In genomic region chr16:84753412-84754325, GRCh38 we compare ENCODE assay signal across 9 cellular contexts. TPM values are rescaled to one million over a fixed set of nuclear protein-coding genes. Genes with fewer than 3 reads are reported as not detected.
DNase-seq lines count a peak whose midpoint lies in the region; ATAC-seq and TF ChIP-seq lines count a peak whose summit lies in the region.
"Had no signal": no experiment of that assay in that cellular context is flagged by ENCODE, and none has a peak within 500 bp of the region (broad histone marks: within the 10 kb centered on the region; RNA-seq: fewer than 3 reads in every experiment).

No MANE protein-coding gene starts in this region.

- H3K4me3 Mint-ChIP-seq in activated T-helper 17 cell treated with anti-CD3 and anti-CD28 coated beads, Interleukin-2, amount 50 U/mL, for 72 hours = peak overlapping the region; percentile 61
- H3K4me3 Mint-ChIP-seq in mesothelial cell of epicardium = no peak overlapping the region

- H3K4me2 ChIP-seq in BLaER1 = peak overlapping the region; percentile 68

- DNase-seq in GM13977 (ENCODE audit: low spot score) (no peak), mesothelial cell of epicardium (ENCODE audit: low spot score in 2 of 2, unreplicated experiment in 2 of 2) (no peak), ecto neural progenitor cell (ENCODE audit: low spot score) (no peak)
- DNase-seq in activated CD4-positive, alpha-beta T cell treated with anti-CD3 and anti-CD28 coated beads, Interleukin-2, amount 50 U/mL, for 4 hours = no peak

- H3K27ac ChIP-seq in BLaER1 = no peak overlapping the region
- H3K27ac ChIP-seq: tibial artery had no signal

- no peaks in the 10 kb centered on the region for H3K9me3 Mint-ChIP-seq in activated T-helper 17 cell treated with anti-CD3 and anti-CD28 coated beads, Interleukin-2, amount 50 U/mL, for 72 hours
- H3K9me3 Mint-ChIP-seq in mesothelial cell of epicardium = no peaks in the 10 kb centered on the region

- H3K27me3 Mint-ChIP-seq in activated T-helper 17 cell treated with anti-CD3 and anti-CD28 coated beads, Interleukin-2, amount 50 U/mL, for 72 hours = no peaks in the 10 kb centered on the region
- H3K27me3 Mint-ChIP-seq in mesothelial cell of epicardium (ENCODE audit: low read depth) = no peaks in the 10 kb centered on the region

- peaks cover 68% of the 10 kb centered on the region for H3K4me1 Mint-ChIP-seq in activated T-helper 17 cell treated with anti-CD3 and anti-CD28 coated beads, Interleukin-2, amount 50 U/mL, for 72 hours
- H3K4me1 Mint-ChIP-seq in mesothelial cell of epicardium = peaks cover 38% of the 10 kb centered on the region

- H3K36me3 Mint-ChIP-seq in activated T-helper 17 cell treated with anti-CD3 and anti-CD28 coated beads, Interleukin-2, amount 50 U/mL, for 72 hours (ENCODE audit: low read depth) = peaks cover 63% of the 10 kb centered on the region
- H3K36me3 Mint-ChIP-seq in mesothelial cell of epicardium = peaks cover 3% of the 10 kb centered on the region

- peaks cover 100% of the 10 kb centered on the region for H4K20me1 ChIP-seq in BLaER1

- H3K9me3 ChIP-seq in BLaER1 = no peaks in the 10 kb centered on the region
- H3K9me3 ChIP-seq: tibial artery had no signal

- in situ Hi-C loops in GM13977 (cut with MboI; ENCODE audit: low pct_unique_long_range_greater_than_20kb, low sequenced_read_pairs, unreplicated experiment) = no loop called here

- no peak overlapping the region for H3K4me3 ChIP-seq in BLaER1
- H3K4me3 ChIP-seq: tibial artery had no signal

- H3K27ac Mint-ChIP-seq in activated T-helper 17 cell treated with anti-CD3 and anti-CD28 coated beads, Interleukin-2, amount 50 U/mL, for 72 hours = peak overlapping the region; percentile 85
- H3K27ac Mint-ChIP-seq in mesothelial cell of epicardium = peak overlapping the region; percentile 87

- ATAC-seq in activated T-helper 17 cell treated with anti-CD3 and anti-CD28 coated beads, Interleukin-2, amount 50 U/mL, for 72 hours (replicated peaks) = peak; percentile 19
- ATAC-seq in HG03571 (IDR thresholded peaks at IDR 0.05; ENCODE audit: unreplicated experiment) (no peak), HG03442 (IDR thresholded peaks at IDR 0.05; ENCODE audit: unreplicated experiment) (no peak)

- peaks cover 46% of the 10 kb centered on the region for H3K36me3 ChIP-seq in BLaER1
- H3K36me3 ChIP-seq: tibial artery had no signal

- no peaks in the 10 kb centered on the region for H3K27me3 ChIP-seq in BLaER1
- H3K27me3 ChIP-seq: tibial artery had no signal

- H3K9ac ChIP-seq in BLaER1 = no peak overlapping the region

- TF ChIP-seq CTCF in GM13977 (IDR thresholded peaks at IDR 0.05; ENCODE audit: extremely low read depth, insufficient read depth, missing control alignments) (peak; percentile 3), mesothelial cell of epicardium (IDR thresholded peaks at IDR 0.05; ENCODE audit: unreplicated experiment) (no peak)

- H3K4me1 ChIP-seq in BLaER1 = peaks cover 82% of the 10 kb centered on the region

RNA-seq across cellular contexts. Expression of gene USP10, which starts 53.9 kb away (rescaled TPM):
- 100 to 1,000 TPM in 1 of 2 donors, 10 to 100 TPM in 1; 93.4 to 127 TPM for total RNA-seq in activated T-helper 17 cell treated with anti-CD3 and anti-CD28 coated beads, Interleukin-2, amount 50 U/mL, for 72 hours
- 118 to 128 TPM (median 124 TPM) in 3 replicates for total RNA-seq in mesothelial cell of epicardium
